ENCODE assay signal across 16 cellular contexts in genomic region chr19:58157045-58157728, GRCh38. TPM values are rescaled to one million over a fixed set of nuclear protein-coding genes. Genes with fewer than 3 reads are reported as not detected.
DNase-seq lines count a peak whose midpoint lies in the region; ATAC-seq, FAIRE-seq and TF ChIP-seq lines count a peak whose summit lies in the region.
"Had no signal": no experiment of that assay in that cellular context is flagged by ENCODE, and none has a peak within 500 bp of the region (broad histone marks: within the 10 kb centered on the region; RNA-seq: fewer than 3 reads in every experiment).

No MANE protein-coding gene starts in this region.

- DNase-seq in H9 (peak; percentile 45), astrocyte (ENCODE audit: low read depth) (no peak), HFFc6 (no peak)
- no peak for DNase-seq in stimulated activated naive B cell treated with anti-CD40 and anti-IgM and Interleukin-4, amounts not matched to agents 10 μg/mL and 1 μg/mL and 100 μg/mL, for 72 hours
- DNase-seq in activated T-cell treated with anti-CD3 and anti-CD28 coated beads, Interleukin-2, amount 50 U/mL, for 48 hours, result no peak
- DNase-seq: C1 segment of cervical spinal cord; Calu3; CD4-positive, alpha-beta memory T cell; COR-L47; DMS53; DMS79 treated with DMSO at 0.1 percent for 48 hours; GF-D8; GM23248 had no signal

- H3K27me3 ChIP-seq in H9 (ENCODE audit: insufficient read depth, low read length) (no peaks in the 10 kb centered on the region), astrocyte (ENCODE audit: insufficient read depth, low read length) (no peaks in the 10 kb centered on the region)

- H3K79me1 ChIP-seq in H9 (ENCODE audit: insufficient read depth, low read depth, low read length, poor library complexity, severe bottlenecking), result no peaks in the 10 kb centered on the region

- H3K4me1 Mint-ChIP-seq in H9, result peaks cover 2 to 8% of the 10 kb centered on the region in 2 experiments; a peak in 3 of 4 replicates
- peaks cover 2% of the 10 kb centered on the region for H3K4me1 Mint-ChIP-seq in astrocyte (ENCODE audit: low read depth, unreplicated experiment)
- H3K4me1 Mint-ChIP-seq in stimulated activated naive B cell treated with anti-CD40 and anti-IgM and Interleukin-4, amounts not matched to agents 10 μg/mL and 1 μg/mL and 100 μg/mL, for 72 hours, result peaks cover 3 to 27% of the 10 kb centered on the region in 2 donors
- peaks cover 5% of the 10 kb centered on the region; the same call in 1 of the 2 replicates for H3K4me1 Mint-ChIP-seq in HFFc6 (ENCODE audit: low read depth)

- no peak overlapping the region for H2BK120ac ChIP-seq in H9 (ENCODE audit: low read depth, low read length, poor library complexity, severe bottlenecking)

- no peak overlapping the region for H2AK5ac ChIP-seq in H9 (ENCODE audit: insufficient read length, low read length)

- FAIRE-seq in astrocyte (lab: Jason Lieb, UNC), result no peak
- FAIRE-seq: GM12891 had no signal

- H3K23ac ChIP-seq in H9 (ENCODE audit: insufficient read length, low read depth, low read length), result no peak overlapping the region

- no peak overlapping the region for H3K4me3 ChIP-seq in astrocyte (ENCODE audit: insufficient read depth, low read depth, low read length)
- H3K4me3 ChIP-seq: GM23248, HAP-1 had no signal

- no peak overlapping the region for H3K4ac ChIP-seq in H9 (ENCODE audit: low read depth, low read length)

- H3K9me3 ChIP-seq in H9 (ENCODE audit: control insufficient read depth, low read depth, low read length), result peaks cover 8% of the 10 kb centered on the region
- H3K9me3 ChIP-seq in astrocyte (ENCODE audit: insufficient read depth, low read depth, low read length), result peaks cover 7% of the 10 kb centered on the region

- H3K36me3 Mint-ChIP-seq in H9 (ENCODE audit: insufficient read depth in 1 of 3, low read depth in 3 of 3) (peaks cover 4 to 5% (median 5%) of the 10 kb centered on the region in 3 experiments; a peak in 6 of 7 replicates), astrocyte (ENCODE audit: low read depth, unreplicated experiment) (peaks cover 2% of the 10 kb centered on the region), HFFc6 (ENCODE audit: low read depth) (peaks cover 15% of the 10 kb centered on the region)
- H3K36me3 Mint-ChIP-seq in stimulated activated naive B cell treated with anti-CD40 and anti-IgM and Interleukin-4, amounts not matched to agents 10 μg/mL and 1 μg/mL and 100 μg/mL, for 72 hours, result peaks cover 0 to 4% of the 10 kb centered on the region in 2 donors

- no peak overlapping the region for H4K5ac ChIP-seq in H9 (ENCODE audit: insufficient read length, low read depth, low read length)

- TF ChIP-seq CTCF in H9 (conservative IDR thresholded peaks at IDR 0.05) (no peak), astrocyte (IDR thresholded peaks at IDR 0.05; ENCODE audit: insufficient read depth, low read depth, low read length) (no peak), HFFc6 (IDR thresholded peaks at IDR 0.05) (no peak)

- no peak overlapping the region for H3K27ac ChIP-seq in H9 (ENCODE audit: insufficient read length, low read depth, low read length)
- no peak overlapping the region for H3K27ac ChIP-seq in astrocyte (ENCODE audit: low read depth, low read length)
- H3K27ac ChIP-seq: GM23248 had no signal

- H4K8ac ChIP-seq in H9 (replicated peaks; ENCODE audit: insufficient read length, low read depth, low read length), result no peak overlapping the region

- no peak overlapping the region for H3K4me3 Mint-ChIP-seq in H9
- peak overlapping the region; percentile 34 for H3K4me3 Mint-ChIP-seq in astrocyte (ENCODE audit: unreplicated experiment)
- no peak overlapping the region for H3K4me3 Mint-ChIP-seq in stimulated activated naive B cell treated with anti-CD40 and anti-IgM and Interleukin-4, amounts not matched to agents 10 μg/mL and 1 μg/mL and 100 μg/mL, for 72 hours
- H3K4me3 Mint-ChIP-seq in HFFc6, result no peak overlapping the region

- H3K9ac ChIP-seq in H9 (ENCODE audit: extremely low read depth, insufficient read length, low read length) (no peak overlapping the region), astrocyte (ENCODE audit: low read length) (no peak overlapping the region)
- H3K9ac ChIP-seq: GM23248 had no signal

- H3K27ac Mint-ChIP-seq in H9 (no peak overlapping the region), astrocyte (ENCODE audit: unreplicated experiment) (no peak overlapping the region), HFFc6 (no peak overlapping the region)
- peak overlapping the region; percentile 44 for H3K27ac Mint-ChIP-seq in stimulated activated naive B cell treated with anti-CD40 and anti-IgM and Interleukin-4, amounts not matched to agents 10 μg/mL and 1 μg/mL and 100 μg/mL, for 72 hours

- H2AFZ ChIP-seq in H9 (ENCODE audit: low read length) (no peak overlapping the region), astrocyte (ENCODE audit: low read depth, low read length) (no peak overlapping the region)
- H2AFZ ChIP-seq: GM23248 had no signal

- H3K23me2 ChIP-seq in H9 (ENCODE audit: insufficient read length, low read depth, low read length, poor library complexity, severe bottlenecking), result no peaks in the 10 kb centered on the region

- H3K9me3 Mint-ChIP-seq in H9, result peaks cover 42 to 43% of the 10 kb centered on the region in 2 experiments
- peaks cover 36% of the 10 kb centered on the region for H3K9me3 Mint-ChIP-seq in astrocyte (ENCODE audit: unreplicated experiment)
- H3K9me3 Mint-ChIP-seq in stimulated activated naive B cell treated with anti-CD40 and anti-IgM and Interleukin-4, amounts not matched to agents 10 μg/mL and 1 μg/mL and 100 μg/mL, for 72 hours, result peaks cover 4% of the 10 kb centered on the region in 2 donors
- H3K9me3 Mint-ChIP-seq in HFFc6, result peaks cover 63% of the 10 kb centered on the region

- no peak overlapping the region for H4K91ac ChIP-seq in H9 (ENCODE audit: insufficient read length, low read depth, low read length)

- H3K4me2 ChIP-seq in H9 (ENCODE audit: insufficient read depth, insufficient read length, low read length), result no peak overlapping the region
- no peak overlapping the region for H3K4me2 ChIP-seq in astrocyte (ENCODE audit: low read length)

- H3K79me2 ChIP-seq in H9 (ENCODE audit: insufficient read depth, low read length) (no peaks in the 10 kb centered on the region), astrocyte (ENCODE audit: insufficient read depth, low read length) (no peaks in the 10 kb centered on the region)

- no peak overlapping the region for H2BK15ac ChIP-seq in H9 (ENCODE audit: low read depth, low read length)

- no peak overlapping the region for H2BK12ac ChIP-seq in H9 (ENCODE audit: insufficient read length, low read depth, low read length)

- H3T11ph ChIP-seq in H9 (ENCODE audit: low read length), result no peak overlapping the region

- no peaks in the 10 kb centered on the region for H3K36me3 ChIP-seq in astrocyte (ENCODE audit: insufficient read depth, low read length)
- H3K36me3 ChIP-seq: HAP-1 had no signal

- H4K20me1 ChIP-seq in H9 (ENCODE audit: control insufficient read depth, insufficient read depth, insufficient read length) (no peaks in the 10 kb centered on the region), astrocyte (ENCODE audit: insufficient read depth, low read length) (no peaks in the 10 kb centered on the region)

- peak overlapping the region; percentile 44; the same call in 1 of the 2 replicates for H3K14ac ChIP-seq in H9 (ENCODE audit: insufficient read depth, low read length)

- no peak overlapping the region for H2BK5ac ChIP-seq in H9 (ENCODE audit: insufficient read length, low read length)

- WGBS in H9 (ENCODE audit: extremely low coverage, insufficient read length, low lambda C conversion rate), result no CpG with 5 or more reads among the region's 53 CpGs

- H3K4me1 ChIP-seq in H9 (ENCODE audit: insufficient read depth, low read length), result no peaks in the 10 kb centered on the region
- no peaks in the 10 kb centered on the region for H3K4me1 ChIP-seq in astrocyte (ENCODE audit: insufficient read depth, low read length)
- H3K4me1 ChIP-seq: HAP-1 had no signal

- no peak for ATAC-seq in stimulated activated naive B cell treated with anti-CD40 and anti-IgM and Interleukin-4, amounts not matched to agents 10 μg/mL and 1 μg/mL and 100 μg/mL, for 72 hours (replicated peaks)
- no peak for ATAC-seq in GM21526 (IDR thresholded peaks at IDR 0.05; ENCODE audit: low FRiP score, unreplicated experiment)

- H3K27me3 Mint-ChIP-seq in H9 (ENCODE audit: low read depth) (peaks cover 12% of the 10 kb centered on the region), astrocyte (ENCODE audit: low read depth, unreplicated experiment) (no peaks in the 10 kb centered on the region), HFFc6 (ENCODE audit: insufficient read depth) (no peaks in the 10 kb centered on the region; the same call in 1 of the 2 replicates)
- peaks cover 0 to 1% of the 10 kb centered on the region in 2 donors for H3K27me3 Mint-ChIP-seq in stimulated activated naive B cell treated with anti-CD40 and anti-IgM and Interleukin-4, amounts not matched to agents 10 μg/mL and 1 μg/mL and 100 μg/mL, for 72 hours

- no peak overlapping the region for H3K56ac ChIP-seq in H9 (ENCODE audit: insufficient read length, low read depth, low read length)

- no peak overlapping the region for H3K18ac ChIP-seq in H9 (ENCODE audit: insufficient read length, low read depth, low read length)

- no peak overlapping the region for H2BK20ac ChIP-seq in H9 (ENCODE audit: low read depth, low read length, poor library complexity, severe bottlenecking)

RNA-seq across cellular contexts. Expression of gene ZNF329, which starts 6.6 kb away (rescaled TPM):
- total RNA-seq in H9 (2021) (11.8 and 12.1 TPM in 2 replicates), astrocyte (10.8 and 11.1 TPM in 2 replicates)
- 1 to 10 TPM; 6.6 to 9.5 (median 7.9) TPM for total RNA-seq in HFFc6 (2021; fragmentation: NEBNext Ultra II Directional; extraction: Animal tissue kit (Norgen Biotek cat#: 25700))

RNA-seq across cellular contexts. Expression of gene ZNF274, which starts 25.7 kb away (rescaled TPM):
- total RNA-seq in H9 (2021) (27.0 and 28.7 TPM in 2 replicates), astrocyte (38.5 and 39.0 TPM in 2 replicates)
- total RNA-seq in HFFc6 (2021; fragmentation: NEBNext Ultra II Directional; extraction: Animal tissue kit (Norgen Biotek cat#: 25700)), result 10 to 100 TPM; 15.6 to 18.4 (median 17.6) TPM

RNA-seq across cellular contexts. Expression of gene ZSCAN18, which starts 59.2 kb away (rescaled TPM):
- total RNA-seq in H9 (2021) (35.4 and 40.1 TPM in 2 replicates), astrocyte (28.6 and 31.8 TPM in 2 replicates)
- 1 to 10 TPM in 5 of 6 experiments, under 1 TPM in 1; 0.80 to 2.8 (median 2.1) TPM for total RNA-seq in HFFc6 (2021; fragmentation: NEBNext Ultra II Directional; extraction: Animal tissue kit (Norgen Biotek cat#: 25700))
